In the genomic region with DNA sequence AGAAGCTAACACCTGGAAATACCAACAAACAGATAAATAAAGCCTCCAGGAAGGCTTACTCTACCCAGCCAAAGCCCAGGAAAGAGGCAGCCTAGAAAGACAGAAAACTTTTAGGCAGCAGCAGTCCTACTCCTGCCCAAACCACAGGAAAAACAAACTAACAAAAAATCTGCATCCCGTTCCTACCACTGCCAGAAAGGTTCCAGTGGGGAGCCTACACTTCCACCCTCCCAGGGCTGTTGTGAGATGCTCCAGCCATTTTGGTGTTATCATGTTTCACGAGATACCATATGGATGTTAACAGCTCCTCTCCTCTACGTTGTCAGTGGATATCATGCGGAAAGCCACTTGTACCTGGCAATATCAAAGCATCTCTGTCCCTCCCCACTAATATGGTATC, we compare ENCODE assay signal across 22 cellular contexts.
"Had no signal": no experiment of that assay in that cellular context is flagged by ENCODE, and none has a peak within 500 bp of the region (broad histone marks: within the 10 kb centered on the region; RNA-seq: fewer than 3 reads in every experiment).

No MANE protein-coding gene starts in this region.

- FAIRE-seq: HepG2, K562, RCC 7860 had no signal

- H3K36me3 ChIP-seq: SJSA1 had no signal

- H3K9me3 ChIP-seq: SJSA1 had no signal

- H3K4me2 ChIP-seq: KMS-11 had no signal

- H3K4me1 ChIP-seq: SJSA1 had no signal

- DNase-seq: Kasumi-1, MV-4-11, NCI-H1048, NCI-H1105, NCI-H1436 treated with DMSO at 0.1 percent for 48 hours, NCI-H187, NCI-H2029, NCI-H2081 treated with DMSO at 0.1 percent for 48 hours, NCI-H2227 treated with DMSO at 0.1 percent for 48 hours, NCI-H524 treated with DMSO at 0.1 percent for 48 hours, NCI-H69, NCI-H774, SHP77, T-helper 1 cell, T-helper 17 cell had no signal

- H3K4me3 ChIP-seq: K562, SJSA1, SK-N-MC had no signal

- ATAC-seq: HepG2, K562, T-helper 17 cell had no signal

- H3K9ac ChIP-seq: KMS-11 had no signal

- H3K27ac ChIP-seq: KMS-11, RWPE1, SJSA1, SK-N-MC had no signal
